ENCODE assay signal across 9 cellular contexts in the genomic region with DNA sequence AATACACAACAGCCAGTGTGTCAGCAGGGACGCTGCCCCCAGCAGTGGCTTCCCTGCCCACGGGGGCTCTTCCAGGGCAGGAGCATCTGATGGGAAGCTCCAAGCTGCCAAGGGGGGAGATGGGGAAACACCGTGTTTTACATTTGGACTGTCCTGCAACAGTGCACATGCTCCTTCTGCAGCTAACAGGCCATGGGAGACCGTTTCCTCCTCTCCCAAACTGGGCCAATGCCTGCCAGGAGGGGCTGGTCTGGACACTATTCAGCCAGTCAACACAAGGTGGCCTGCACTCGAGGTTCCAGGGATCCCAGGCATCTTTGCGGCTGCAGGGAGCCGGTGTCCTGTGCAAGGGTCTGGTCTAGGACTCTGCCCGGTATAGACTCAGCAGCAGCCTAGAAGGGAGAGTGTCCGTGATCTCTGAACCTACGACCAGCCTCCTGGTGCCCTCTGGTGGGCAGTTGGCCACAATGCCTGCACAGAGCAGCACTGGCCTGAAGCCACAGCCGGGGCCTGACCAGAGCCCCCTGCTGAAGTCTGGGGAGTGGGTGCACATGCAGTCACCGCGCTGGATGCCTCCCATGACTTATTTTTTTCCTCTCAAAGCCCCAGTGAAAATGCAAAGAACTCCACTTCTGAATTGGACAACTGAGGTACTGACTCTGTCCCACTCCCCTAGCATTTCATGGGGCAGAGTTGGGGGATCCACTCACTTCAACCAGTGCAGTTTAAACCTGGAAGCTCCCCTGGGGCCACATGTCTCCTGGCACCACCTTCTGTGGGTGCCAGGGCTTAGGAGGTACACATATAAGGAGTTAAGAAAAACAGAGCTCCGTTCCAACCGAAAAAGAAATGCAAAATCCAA. TPM values are rescaled to one million over a fixed set of nuclear protein-coding genes. Genes with fewer than 3 reads are reported as not detected.
DNase-seq lines count a peak whose midpoint lies in the region; ATAC-seq, FAIRE-seq and TF ChIP-seq lines count a peak whose summit lies in the region.
"Had no signal": no experiment of that assay in that cellular context is flagged by ENCODE, and none has a peak within 500 bp of the region (broad histone marks: within the 10 kb centered on the region; RNA-seq: fewer than 3 reads in every experiment).

No MANE protein-coding gene starts in this region.

- H3K9me3 ChIP-seq in endothelial cell of umbilical vein (replicated peaks; ENCODE audit: control insufficient read depth, insufficient read depth, low read length), result no peaks in the 10 kb centered on the region

- no peaks in the 10 kb centered on the region for H4K20me1 ChIP-seq in endothelial cell of umbilical vein (replicated peaks; ENCODE audit: control insufficient read depth, extremely low read depth, insufficient read depth, low read length)

- H3K79me2 ChIP-seq in endothelial cell of umbilical vein (ENCODE audit: control insufficient read depth, insufficient read depth, low read length), result no peaks in the 10 kb centered on the region

- BruUV-seq in endothelial cell of umbilical vein (replicated peaks; lab: Mats Ljungman, UMichigan), result no TSS peak

- no peak overlapping the region for H3K4me3 Mint-ChIP-seq in activated CD4-positive, alpha-beta T cell treated with anti-CD3 and anti-CD28 coated beads, Interleukin-2, amount 10 ng/mL, durations not matched to agents 7 days and 5 days

- FAIRE-seq in endothelial cell of umbilical vein (lab: Jason Lieb, UNC), result peak; percentile 80

- H3K4me1 ChIP-seq in endothelial cell of umbilical vein (ENCODE audit: control insufficient read depth, extremely low read depth, insufficient read depth, low read length), result no peaks in the 10 kb centered on the region

- H2AFZ ChIP-seq in endothelial cell of umbilical vein (ENCODE audit: low read depth, low read length), result no peak overlapping the region

- ATAC-seq in stimulated activated naive CD8-positive, alpha-beta T cell treated with anti-CD3 and anti-CD28 coated beads, Interleukin-15, Interleukin-2, amounts not matched to agents 100 U/mL and 50 U/mL, for 24 hours, result peak; percentile 80
- ATAC-seq in HG03175 (IDR thresholded peaks at IDR 0.05; ENCODE audit: unreplicated experiment), result no peak

- H3K9me3 Mint-ChIP-seq in activated CD4-positive, alpha-beta T cell treated with anti-CD3 and anti-CD28 coated beads, Interleukin-2, amount 10 ng/mL, durations not matched to agents 7 days and 5 days, result no peaks in the 10 kb centered on the region

- TF ChIP-seq CTCF in GM13977 (IDR thresholded peaks at IDR 0.05; ENCODE audit: extremely low read depth, insufficient read depth, missing control alignments) (peak; percentile 87), endothelial cell of umbilical vein (IDR thresholded peaks at IDR 0.05; ENCODE audit: extremely low read depth in 1 of 2, insufficient read depth in 1 of 2, low read depth in 1 of 2, low read length in 2 of 2) (peak; percentile 72 to 92)

- H3K36me3 Mint-ChIP-seq in activated CD4-positive, alpha-beta T cell treated with anti-CD3 and anti-CD28 coated beads, Interleukin-2, amount 10 ng/mL, durations not matched to agents 7 days and 5 days (ENCODE audit: low read depth), result peaks cover 34% of the 10 kb centered on the region

- no peak overlapping the region for H3K27ac ChIP-seq in endothelial cell of umbilical vein (ENCODE audit: insufficient read depth, low read depth, low read length)

- no peaks in the 10 kb centered on the region for H3K9me1 ChIP-seq in endothelial cell of umbilical vein (replicated peaks; ENCODE audit: control insufficient read depth, extremely low read depth, insufficient read depth, low read length)

- no peaks in the 10 kb centered on the region for H3K27me3 Mint-ChIP-seq in activated CD4-positive, alpha-beta T cell treated with anti-CD3 and anti-CD28 coated beads, Interleukin-2, amount 10 ng/mL, durations not matched to agents 7 days and 5 days

- no peak overlapping the region for H3K9ac ChIP-seq in endothelial cell of umbilical vein (replicated peaks; ENCODE audit: extremely low read depth, insufficient read depth, low read length)

- no peak overlapping the region for H3K4me3 ChIP-seq in endothelial cell of umbilical vein (replicated peaks in 1 of 3; ENCODE audit: insufficient read depth in 1 of 3, low read depth in 1 of 3, low read length in 3 of 3)

- H3K27me3 ChIP-seq in endothelial cell of umbilical vein (ENCODE audit: control insufficient read depth in 2 of 2, insufficient read depth in 2 of 2, low read length in 2 of 2), result no peaks in the 10 kb centered on the region

- peak; percentile 88 for DNase-seq in AG08395 (ENCODE audit: low spot score)
- peak; percentile 79 for DNase-seq in GM13977 (ENCODE audit: low spot score)
- DNase-seq in NCI-H1930 (lab: John Stamatoyannopoulos, UW), result peak; percentile 6 to 39
- DNase-seq in activated CD4-positive, alpha-beta T cell treated with anti-CD3 and anti-CD28 coated beads, Interleukin-2, amount 10 ng/mL, durations not matched to agents 7 days and 5 days, result peak; percentile 44
- peak; percentile 44 for DNase-seq in endothelial cell of umbilical vein (ENCODE audit: low read depth, low spot score)
- peak; percentile 53 for DNase-seq in midbrain (lab: John Stamatoyannopoulos, UW)
- DNase-seq in stimulated activated naive CD8-positive, alpha-beta T cell treated with anti-CD3 and anti-CD28 coated beads, Interleukin-15, Interleukin-2, amounts not matched to agents 100 U/mL and 50 U/mL, for 24 hours, result peak; percentile 61

- no peak overlapping the region for H3K4me2 ChIP-seq in endothelial cell of umbilical vein (ENCODE audit: insufficient read depth, low read length)

- H3K27ac Mint-ChIP-seq in activated CD4-positive, alpha-beta T cell treated with anti-CD3 and anti-CD28 coated beads, Interleukin-2, amount 10 ng/mL, durations not matched to agents 7 days and 5 days, result no peak overlapping the region

- POLR2A ChIA-PET in activated CD4-positive, alpha-beta T cell treated with anti-CD3 and anti-CD28 coated beads, Interleukin-2, amount 10 ng/mL, durations not matched to agents 7 days and 5 days (lab: Charles Lee), result no interaction called here
- POLR2A ChIA-PET in endothelial cell of umbilical vein (lab: Charles Lee), result interaction anchor here (0.6 kb wide), 1 partner anchor 444 kb away, joined by 3 read pairs; no protein-coding TSS in a partner anchor

- CTCF ChIA-PET in activated CD4-positive, alpha-beta T cell treated with anti-CD3 and anti-CD28 coated beads, Interleukin-2, amount 10 ng/mL, durations not matched to agents 7 days and 5 days (lab: Charles Lee), result interaction anchor here (0.6 to 0.9 kb wide), 2 partner anchors 74 to 134 kb away, joined by 3 to 5 read pairs; no protein-coding TSS in a partner anchor
- CTCF ChIA-PET in endothelial cell of umbilical vein (lab: Charles Lee), result interaction anchor here (0.7 to 2.6 kb wide), 9 partner anchors 9 to 345 kb away, joined by 3 to 12 read pairs (median 4); no protein-coding TSS in a partner anchor

- no peak for TF ChIP-seq POLR2A in endothelial cell of umbilical vein (IDR thresholded peaks at IDR 0.05; ENCODE audit: low read depth, low read length)

- intact Hi-C loops in endothelial cell of umbilical vein (cut with micrococcal nuclease), result loop anchor here (1.0 to 10.0 kb wide), 3 partner anchors 171 to 347 kb away; no protein-coding TSS in a partner anchor

- dilution Hi-C loops in endothelial cell of umbilical vein (cut with MboI; ENCODE audit: extremely low pct_ligation_motif_present, low sequenced_read_pairs), result no loop called here

- no peaks in the 10 kb centered on the region for H3K4me1 Mint-ChIP-seq in activated CD4-positive, alpha-beta T cell treated with anti-CD3 and anti-CD28 coated beads, Interleukin-2, amount 10 ng/mL, durations not matched to agents 7 days and 5 days

- in situ Hi-C loops in GM13977 (cut with MboI; ENCODE audit: low pct_unique_long_range_greater_than_20kb, low sequenced_read_pairs, unreplicated experiment), result no loop called here

- H3K36me3 ChIP-seq in endothelial cell of umbilical vein (ENCODE audit: control insufficient read depth in 2 of 2, extremely low read depth in 1 of 2, insufficient read depth in 2 of 2, low read length in 2 of 2), result peaks cover 11 to 37% of the 10 kb centered on the region in 2 experiments

TF ChIP-seq in endothelial cell of umbilical vein, 7 proteins besides CTCF, POLR2A, EP300 and RAD21:
- TF ChIP-seq POLR2AphosphoS5 (IDR thresholded peaks at IDR 0.05; ENCODE audit: insufficient read depth, low read depth, low read length) (peak; percentile 22), FOS (IDR thresholded peaks at IDR 0.05; ENCODE audit: borderline replicate concordance, insufficient read depth, low read length) (no peak)
TF ChIP-seq in endothelial cell of umbilical vein: peak in this region for 1.

RNA-seq across cellular contexts. Expression of gene RCC2, which starts 33.3 kb away (rescaled TPM):
- 100 to 1,000 TPM; 118 to 121 TPM for total RNA-seq in activated CD4-positive, alpha-beta T cell treated with anti-CD3 and anti-CD28 coated beads, Interleukin-2, amount 10 ng/mL, durations not matched to agents 7 days and 5 days
- 160 and 166 TPM in 2 replicates for total RNA-seq in endothelial cell of umbilical vein
- 125 and 137 TPM in 2 replicates for polyA plus RNA-seq in endothelial cell of umbilical vein
- polyA plus RNA-seq in endothelial cell of umbilical vein (2011; cell fraction: cytosol; rRNA removed), result 100 and 103 TPM in 2 replicates
- polyA plus RNA-seq in endothelial cell of umbilical vein (2011; cell fraction: nucleus; rRNA removed), result 166 and 174 TPM in 2 replicates
- polyA plus RNA-seq in endothelial cell of umbilical vein (2012), result 73.8 and 83.9 TPM in 2 replicates
- 133 and 162 TPM in 2 replicates for polyA minus RNA-seq in endothelial cell of umbilical vein
- polyA minus RNA-seq in endothelial cell of umbilical vein (2011; cell fraction: cytosol; rRNA and poly(A)+ RNA removed), result 132 TPM
- 39.4 and 49.7 TPM in 2 replicates for polyA minus RNA-seq in endothelial cell of umbilical vein (2011; cell fraction: nucleus; rRNA and poly(A)+ RNA removed)

RNA-seq across cellular contexts. Expression of gene PADI6, which starts 34.1 kb away (rescaled TPM):
- total RNA-seq in activated CD4-positive, alpha-beta T cell treated with anti-CD3 and anti-CD28 coated beads, Interleukin-2, amount 10 ng/mL, durations not matched to agents 7 days and 5 days, result under 1 TPM; 0.10 TPM
- total RNA-seq in endothelial cell of umbilical vein, result not detected in 2 replicates
- polyA plus RNA-seq in endothelial cell of umbilical vein, result not detected in 2 replicates
- not detected in 2 replicates for polyA plus RNA-seq in endothelial cell of umbilical vein (2011; cell fraction: cytosol; rRNA removed)
- polyA plus RNA-seq in endothelial cell of umbilical vein (2011; cell fraction: nucleus; rRNA removed), result not detected in 2 replicates
- not detected in 2 replicates for polyA plus RNA-seq in endothelial cell of umbilical vein (2012)
- not detected in 2 replicates for polyA minus RNA-seq in endothelial cell of umbilical vein
- not detected for polyA minus RNA-seq in endothelial cell of umbilical vein (2011; cell fraction: cytosol; rRNA and poly(A)+ RNA removed)
- not detected in 2 replicates for polyA minus RNA-seq in endothelial cell of umbilical vein (2011; cell fraction: nucleus; rRNA and poly(A)+ RNA removed)
- total RNA-seq: skeletal muscle tissue had no signal

Comparison
In these comparisons a context has a peak if more than half of its experiments do, and no peak if none do; other contexts are left out.
1. DNase-seq: peak in every context shown above with its lines; median percentile 88 in AG08395; 79 in GM13977; 61 in stimulated activated naive CD8-positive, alpha-beta T cell treated with anti-CD3 and anti-CD28 coated beads, Interleukin-15, Interleukin-2, amounts not matched to agents 100 U/mL and 50 U/mL, for 24 hours; 53 in midbrain; 44 in activated CD4-positive, alpha-beta T cell treated with anti-CD3 and anti-CD28 coated beads, Interleukin-2, amount 10 ng/mL, durations not matched to agents 7 days and 5 days; 44 in endothelial cell of umbilical vein; 22 in NCI-H1930.